Comparison of ENCODE assay signal across 23 cellular contexts in the genomic region with DNA sequence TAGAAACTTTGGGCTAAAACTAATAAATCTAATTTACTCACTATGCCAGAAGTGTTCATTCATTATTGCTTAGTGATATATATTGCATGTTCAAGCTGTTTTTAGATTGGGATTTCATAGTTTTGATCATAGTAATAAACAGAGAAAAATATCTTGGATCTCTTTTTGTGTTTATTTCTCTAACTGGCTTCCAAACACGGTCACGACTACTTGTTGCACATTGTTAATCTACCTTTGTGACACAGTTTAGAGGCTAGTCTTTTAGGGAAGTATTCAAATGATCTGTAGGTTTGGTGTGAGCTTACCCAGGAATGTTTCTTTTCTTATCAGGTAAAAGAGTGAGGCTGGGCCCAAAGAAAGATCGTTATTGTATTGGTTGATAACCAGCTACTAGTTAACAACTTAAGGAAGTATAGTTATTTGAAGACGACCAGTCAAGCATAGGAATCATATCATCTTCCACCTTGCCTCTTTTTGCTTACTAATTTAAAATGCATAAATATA. TPM values are rescaled to one million over a fixed set of nuclear protein-coding genes. Genes with fewer than 3 reads are reported as not detected.
"Had no signal": no experiment of that assay in that cellular context is flagged by ENCODE, and none has a peak within 500 bp of the region (broad histone marks: within the 10 kb centered on the region; RNA-seq: fewer than 3 reads in every experiment).

No MANE protein-coding gene starts in this region.

- ATAC-seq: activated CD4-positive, alpha-beta T cell treated with anti-CD3 and anti-CD28 coated beads for 36 hours; heart right ventricle; lower lobe of right lung; naive thymus-derived CD8-positive, alpha-beta T cell; sciatic nerve; stimulated activated effector memory CD8-positive, alpha-beta T cell treated with anti-CD3 and anti-CD28 coated beads, Interleukin-12 subunit alpha, Interleukin-12 subunit beta, amount 100 ng/mL, for 72 hours; stimulated activated naive CD8-positive, alpha-beta T cell treated with anti-CD3 and anti-CD28 coated beads, Interleukin-15, amount 100 ng/mL, for 72 hours had no signal

- H3K4me3 ChIP-seq: heart right ventricle, lower lobe of right lung, neural progenitor cell, tibial artery had no signal

- H3K27me3 Mint-ChIP-seq: activated B cell treated with CpG ODN at 0.5 μM for 24 hours; activated CD4-positive, alpha-beta memory T cell treated with anti-CD3 and anti-CD28 coated beads for 36 hours; activated CD4-positive, alpha-beta T cell treated with anti-CD3 and anti-CD28 coated beads for 36 hours; naive thymus-derived CD8-positive, alpha-beta T cell; stimulated activated naive CD8-positive, alpha-beta T cell treated with anti-CD3 and anti-CD28 coated beads, Interleukin-15, amount 100 ng/mL, for 72 hours had no signal

- H2AFZ ChIP-seq: neural progenitor cell had no signal

- H3K4me2 ChIP-seq: neural progenitor cell had no signal

- H3K9ac ChIP-seq: neural progenitor cell had no signal

- H3K27ac Mint-ChIP-seq: activated B cell treated with CpG ODN at 0.5 μM for 24 hours; activated CD4-positive, alpha-beta memory T cell treated with anti-CD3 and anti-CD28 coated beads for 36 hours; activated CD4-positive, alpha-beta T cell treated with anti-CD3 and anti-CD28 coated beads for 36 hours; activated naive CD4-positive, alpha-beta T cell treated with anti-CD3 and anti-CD28 coated beads for 36 hours; neural progenitor cell; stimulated activated effector memory CD8-positive, alpha-beta T cell treated with anti-CD3 and anti-CD28 coated beads, Interleukin-12 subunit alpha, Interleukin-12 subunit beta, amount 100 ng/mL, for 72 hours had no signal

- H3K27ac ChIP-seq: heart right ventricle, lower lobe of right lung, neural progenitor cell, tibial artery had no signal

- DNase-seq: activated B cell treated with CpG ODN at 0.5 μM for 24 hours; activated CD4-positive, alpha-beta memory T cell treated with anti-CD3 and anti-CD28 coated beads for 36 hours; activated CD4-positive, alpha-beta T cell treated with anti-CD3 and anti-CD28 coated beads for 36 hours; activated naive CD4-positive, alpha-beta T cell treated with anti-CD3 and anti-CD28 coated beads for 36 hours; activated T-cell treated with anti-CD3 and anti-CD28 coated beads, Interleukin-2, amount 50 U/mL, for 48 hours; amygdala; cortex of kidney; heart right ventricle; kidney; lower lobe of right lung; naive thymus-derived CD8-positive, alpha-beta T cell; posterior cingulate gyrus; small intestine; stimulated activated CD4-positive, alpha-beta T cell treated with anti-CD3 and anti-CD28 coated beads, Interleukin-2, amount 100 ng/mL, for 24 hours; stimulated activated naive CD8-positive, alpha-beta T cell treated with anti-CD3 and anti-CD28 coated beads, Interleukin-15, amount 100 ng/mL, for 72 hours; tibial artery had no signal

- H3K9me3 Mint-ChIP-seq: activated B cell treated with CpG ODN at 0.5 μM for 24 hours; activated CD4-positive, alpha-beta memory T cell treated with anti-CD3 and anti-CD28 coated beads for 36 hours; activated naive CD4-positive, alpha-beta T cell treated with anti-CD3 and anti-CD28 coated beads for 36 hours; naive thymus-derived CD8-positive, alpha-beta T cell; neural progenitor cell; stimulated activated effector memory CD8-positive, alpha-beta T cell treated with anti-CD3 and anti-CD28 coated beads, Interleukin-12 subunit alpha, Interleukin-12 subunit beta, amount 100 ng/mL, for 72 hours; stimulated activated naive CD8-positive, alpha-beta T cell treated with anti-CD3 and anti-CD28 coated beads, Interleukin-15, amount 100 ng/mL, for 72 hours had no signal

- H3K4me3 Mint-ChIP-seq: activated B cell treated with CpG ODN at 0.5 μM for 24 hours; activated CD4-positive, alpha-beta memory T cell treated with anti-CD3 and anti-CD28 coated beads for 36 hours; activated CD4-positive, alpha-beta T cell treated with anti-CD3 and anti-CD28 coated beads for 36 hours; activated naive CD4-positive, alpha-beta T cell treated with anti-CD3 and anti-CD28 coated beads for 36 hours; naive thymus-derived CD8-positive, alpha-beta T cell; neural progenitor cell; stimulated activated effector memory CD8-positive, alpha-beta T cell treated with anti-CD3 and anti-CD28 coated beads, Interleukin-12 subunit alpha, Interleukin-12 subunit beta, amount 100 ng/mL, for 72 hours; stimulated activated naive CD8-positive, alpha-beta T cell treated with anti-CD3 and anti-CD28 coated beads, Interleukin-15, amount 100 ng/mL, for 72 hours had no signal

- H3K4me1 ChIP-seq: lower lobe of right lung, neural progenitor cell had no signal

- H3K4me1 Mint-ChIP-seq: activated B cell treated with CpG ODN at 0.5 μM for 24 hours; neural progenitor cell; stimulated activated naive CD8-positive, alpha-beta T cell treated with anti-CD3 and anti-CD28 coated beads, Interleukin-15, amount 100 ng/mL, for 72 hours had no signal

- H3K9me3 ChIP-seq: heart right ventricle, lower lobe of right lung, tibial artery had no signal

- H3K27me3 ChIP-seq: heart right ventricle, neural progenitor cell, tibial artery had no signal

RNA-seq across cellular contexts. Expression of gene FASLG, which starts 50.8 kb away (rescaled TPM):
- total RNA-seq: activated B cell treated with CpG ODN at 0.5 μM for 24 hours, cerebellum, epithelial cell of proximal tubule, fibroblast of villous mesenchyme, renal cortical epithelial cell had no signal
